ENCODE assay signal across 24 cellular contexts in genomic region chr1:33041026-33041425, GRCh38. TPM values are rescaled to one million over a fixed set of nuclear protein-coding genes. Genes with fewer than 3 reads are reported as not detected.
DNase-seq lines count a peak whose midpoint lies in the region; ATAC-seq, FAIRE-seq and TF ChIP-seq lines count a peak whose summit lies in the region.
"Had no signal": no experiment of that assay in that cellular context is flagged by ENCODE, and none has a peak within 500 bp of the region (broad histone marks: within the 10 kb centered on the region; RNA-seq: fewer than 3 reads in every experiment).

No MANE protein-coding gene starts in this region.

- H3K79me2 ChIP-seq in GM12878 (ENCODE audit: control insufficient read depth, insufficient read depth, low read length): peaks cover 8% of the 10 kb centered on the region
- H3K79me2 ChIP-seq in HepG2 (ENCODE audit: insufficient read depth, low read length): peaks cover 6% of the 10 kb centered on the region
- H3K79me2 ChIP-seq in osteoblast (ENCODE audit: insufficient read depth, low read length): peaks cover 7% of the 10 kb centered on the region

- no peak for TF ChIP-seq EP300 in GM12878 (IDR thresholded peaks at IDR 0.05; ENCODE audit: borderline replicate concordance in 1 of 2, control insufficient read depth in 1 of 2, low read depth in 2 of 2, low read length in 2 of 2)
- no peak for TF ChIP-seq EP300 in HepG2 (IDR thresholded peaks at IDR 0.05; ENCODE audit: low read depth in 2 of 2, low read length in 2 of 2)
- TF ChIP-seq EP300 in HepG2 (CRISPR knock-in tag; IDR thresholded peaks at IDR 0.05; ENCODE audit: borderline replicate concordance): no peak

- RAD21 ChIA-PET in GM12878 (lab: Charles Lee; ENCODE audit: unreplicated experiment): no interaction called here

- TF ChIP-seq POLR2A in GM12878 (IDR thresholded peaks at IDR 0.05; ENCODE audit: low read depth, low read length) (no peak), HepG2 (IDR thresholded peaks at IDR 0.05; ENCODE audit: insufficient read depth in 1 of 2, low read depth in 2 of 2, low read length in 2 of 2) (no peak)

- no peak for TF ChIP-seq RAD21 in GM12878 (IDR thresholded peaks at IDR 0.05; ENCODE audit: insufficient read depth, low read depth, low read length)
- TF ChIP-seq RAD21 in HepG2 (CRISPR knock-in tag; IDR thresholded peaks at IDR 0.05): no peak

- H3K36me3 ChIP-seq in GM12878 (ENCODE audit: control insufficient read depth in 2 of 2, insufficient read depth in 2 of 2, low read length in 1 of 2): no peaks in the 10 kb centered on the region
- H3K36me3 ChIP-seq in HepG2 (replicated peaks in 1 of 2; ENCODE audit: control insufficient read depth in 1 of 2, insufficient read depth in 2 of 2, low read length in 2 of 2): no peaks in the 10 kb centered on the region
- no peaks in the 10 kb centered on the region for H3K36me3 ChIP-seq in osteoblast (ENCODE audit: insufficient read depth, low read length)
- H3K36me3 ChIP-seq: BE2C, BLaER1 had no signal

- TF ChIP-seq CTCF in GM12878 (IDR thresholded peaks at IDR 0.05 in 2 of 3, conservative IDR thresholded peaks at IDR 0.05 in 1 of 3; ENCODE audit: control insufficient read depth in 2 of 3, extremely low read depth in 1 of 3, insufficient read depth in 1 of 3, low read depth in 3 of 3, low read length in 3 of 3) (no peak), HepG2 (CRISPR knock-in tag; IDR thresholded peaks at IDR 0.05) (no peak), osteoblast (IDR thresholded peaks at IDR 0.05; ENCODE audit: extremely low read depth, low read depth, low read length) (no peak)

- no peaks in the 10 kb centered on the region for H4K20me1 ChIP-seq in GM12878 (ENCODE audit: control insufficient read depth, insufficient read depth)
- no peaks in the 10 kb centered on the region for H4K20me1 ChIP-seq in HepG2 (ENCODE audit: insufficient read depth, low read length)
- H4K20me1 ChIP-seq in osteoblast (ENCODE audit: insufficient read depth, low read length): peaks cover 3% of the 10 kb centered on the region
- H4K20me1 ChIP-seq: BLaER1 had no signal

- H3K4me1 ChIP-seq in GM12878 (ENCODE audit: control insufficient read depth, insufficient read depth, low read length) (no peaks in the 10 kb centered on the region), HepG2 (ENCODE audit: insufficient read depth, low read length) (peaks cover 76% of the 10 kb centered on the region), osteoblast (ENCODE audit: insufficient read depth, low read length) (peaks cover 8% of the 10 kb centered on the region)
- H3K4me1 ChIP-seq: BE2C had no signal

- 0% methylated on average over 1 of the region's 1 CpG for WGBS in GM12878 (ENCODE audit: insufficient coverage, insufficient replicate concordance, low lambda C conversion rate, missing lambda C conversion rate)
- 4% methylated on average over 1 of the region's 1 CpG for WGBS in HepG2 (ENCODE audit: low lambda C conversion rate)

- CTCF ChIA-PET in GM12878 (lab: Yijun Ruan, JAX): no interaction called here
- CTCF ChIA-PET in HepG2 (lab: Yijun Ruan, JAX; ENCODE audit: low intra/inter-chr PET ratio, low total read pairs): no interaction called here

- in situ Hi-C loops in GM12878 (cut with MboI): no loop called here
- in situ Hi-C loops in HepG2 (cut with HindIII; ENCODE audit: extremely low pct_ligation_motif_present, low pct_unique_long_range_greater_than_20kb): no loop called here

- no peaks in the 10 kb centered on the region; a peak in 1 of 4 replicates for H3K27me3 ChIP-seq in GM12878 (replicated peaks in 1 of 2; ENCODE audit: control insufficient read depth in 2 of 2, insufficient read depth in 2 of 2, low read length in 1 of 2)
- no peaks in the 10 kb centered on the region for H3K27me3 ChIP-seq in HepG2 (ENCODE audit: control insufficient read depth in 1 of 2, insufficient read depth in 2 of 2, low read length in 2 of 2)
- H3K27me3 ChIP-seq in osteoblast (ENCODE audit: insufficient read depth, low read length): no peaks in the 10 kb centered on the region
- H3K27me3 ChIP-seq: BE2C, BLaER1 had no signal

- H3K9me3 ChIP-seq in GM12878 (replicated peaks; ENCODE audit: control insufficient read depth, insufficient read depth, low read length): no peaks in the 10 kb centered on the region
- H3K9me3 ChIP-seq in HepG2 (ENCODE audit: low read length): no peaks in the 10 kb centered on the region
- no peaks in the 10 kb centered on the region for H3K9me3 ChIP-seq in osteoblast (ENCODE audit: low read depth, low read length)
- H3K9me3 ChIP-seq: BE2C, BLaER1 had no signal

- POLR2A ChIA-PET in GM12878 (lab: Charles Lee) (no interaction called here), HepG2 (lab: Yijun Ruan, JAX) (no interaction called here)

- BruUV-seq in GM12878 (replicated peaks; lab: Mats Ljungman, UMichigan) (no TSS peak), HepG2 (replicated peaks; lab: Mats Ljungman, UMichigan) (no TSS peak)

- no peak overlapping the region for H2AFZ ChIP-seq in GM12878 (ENCODE audit: control insufficient read depth, low read depth, low read length)
- H2AFZ ChIP-seq in HepG2 (ENCODE audit: low read length): no peak overlapping the region
- H2AFZ ChIP-seq in osteoblast (ENCODE audit: low read length): no peak overlapping the region

- DNase-seq in GM12878 (ENCODE audit: low read depth, low spot score) (no peak), HepG2 (ENCODE audit: low spot score) (peak; percentile 21), osteoblast (ENCODE audit: insufficient read length, low spot score, missing footprints) (no peak), HK-2 (ENCODE audit: unreplicated experiment) (no peak)
- DNase-seq: 8988T; ACHN; BE2C; C1 segment of cervical spinal cord; CD4-positive, alpha-beta memory T cell; CD4-positive, CD25-positive, alpha-beta regulatory T cell; CD8-positive, alpha-beta memory T cell; COR-L47; DMS 273 treated with DMSO at 0.1 percent for 48 hours; DMS153; DMS53; DMS79; DND-41; EL; GDM1 had no signal

- no peak overlapping the region for H3K4me2 ChIP-seq in GM12878 (ENCODE audit: control insufficient read depth, insufficient read depth)
- H3K4me2 ChIP-seq in HepG2 (ENCODE audit: low read depth, low read length): no peak overlapping the region
- no peak overlapping the region for H3K4me2 ChIP-seq in osteoblast (ENCODE audit: insufficient read depth, low read length)
- H3K4me2 ChIP-seq: BLaER1 had no signal

- intact Hi-C loops in GM12878 (cut with micrococcal nuclease; ENCODE audit: unreplicated experiment) (no loop called here), HepG2 (cut with micrococcal nuclease; ENCODE audit: unreplicated experiment) (no loop called here)

- H3K9ac ChIP-seq in GM12878 (ENCODE audit: control insufficient read depth, insufficient read depth, low read length) (no peak overlapping the region), HepG2 (ENCODE audit: insufficient read depth, low read depth, low read length) (no peak overlapping the region)
- H3K9ac ChIP-seq: BLaER1 had no signal

- SMC1A ChIA-PET in GM12878 (lab: Charles Lee; ENCODE audit: uncharacterized antibody, unreplicated experiment): no interaction called here

- FAIRE-seq in GM12878 (lab: Jason Lieb, UNC) (peak; percentile 56), HepG2 (lab: Jason Lieb, UNC) (no peak)
- FAIRE-seq: A204.1, GM12891, GM19239 had no signal

- ATAC-seq in GM12878: no peak
- no peak for ATAC-seq in HepG2
- no peak for ATAC-seq in HG03196 (IDR thresholded peaks at IDR 0.05; ENCODE audit: unreplicated experiment)

- H3K4me3 ChIP-seq in GM12878 (no peak overlapping the region), HepG2 (replicated peaks in 1 of 3; ENCODE audit: insufficient read depth in 1 of 3, low read depth in 2 of 3, low read length in 3 of 3) (no peak overlapping the region), osteoblast (ENCODE audit: insufficient read depth, low read length) (no peak overlapping the region)
- H3K4me3 ChIP-seq: BLaER1 had no signal

- H3K27ac ChIP-seq in GM12878 (ENCODE audit: control insufficient read depth, insufficient read depth) (no peak overlapping the region), HepG2 (ENCODE audit: extremely low read length, insufficient read depth, low read length) (no peak overlapping the region), osteoblast (ENCODE audit: low read depth, low read length) (no peak overlapping the region)
- H3K27ac ChIP-seq: BLaER1 had no signal

RNA-seq across cellular contexts. Expression of gene AK2, which starts 4.3 kb away (rescaled TPM):
- 424 and 447 TPM in 2 replicates for total RNA-seq in GM12878 (2013; cell fraction: nucleolus; rRNA removed)
- total RNA-seq in GM12878 (2014; rRNA removed) (191 and 229 TPM in 2 replicates), GM12878 (2014; rRNA removed; fragmentation: Illumina TruSeq; extraction: Trizol) (284 and 290 TPM in 2 replicates), GM12878 (2021) (272 and 290 TPM in 2 replicates), HepG2 (2016; rRNA removed; fragmentation: Illumina TruSeq; extraction: Trizol) (188 and 241 TPM in 2 replicates), osteoblast (89.3 and 139 TPM in 2 replicates)
- 86.3 TPM for polyA plus RNA-seq in GM12878 (2011; ENCODE audit: low read depth)
- polyA plus RNA-seq in GM12878 (2011; rRNA removed) (415 and 485 TPM in 2 replicates), GM12878 (2014; fragmentation: Illumina TruSeq; extraction: Trizol) (500 and 533 TPM in 2 replicates), GM12878 (2014; fragmentation: Nextera tagmentation; extraction: Ambion mirVana) (10 to 100 TPM; 52.3 to 80.3 TPM), GM12878 (2014; rRNA removed) (248 and 259 TPM in 2 replicates), GM12878 (2016; fragmentation: Nextera tagmentation; extraction: Ambion mirVana) (100 to 1,000 TPM; 347 to 359 TPM), HepG2 (2011; rRNA removed) (163 and 170 TPM in 2 replicates)
- polyA plus RNA-seq in GM12878 (2011; cell fraction: cytosol; rRNA removed): 398 and 633 TPM in 2 replicates
- 263 and 302 TPM in 2 replicates for polyA plus RNA-seq in GM12878 (2011; cell fraction: nucleus; rRNA removed)
- 170 and 192 TPM in 2 replicates for polyA plus RNA-seq in GM12878 (2012)
- polyA minus RNA-seq in GM12878 (2011; rRNA and poly(A)+ RNA removed): 119 and 142 TPM in 2 replicates
- polyA minus RNA-seq in GM12878 (2011; cell fraction: cytosol; rRNA and poly(A)+ RNA removed): 81.6 and 83.8 TPM in 2 replicates
- 73.0 and 82.6 TPM in 2 replicates for polyA minus RNA-seq in GM12878 (2011; cell fraction: nucleus; rRNA and poly(A)+ RNA removed)
- total RNA-seq in HepG2 (2016; cell fraction: cytosol; rRNA removed; fragmentation: Illumina TruSeq; extraction: Trizol; ENCODE audit: low read depth): 52.1 and 74.6 TPM in 2 replicates
- total RNA-seq in HepG2 (2016; cell fraction: insoluble cytoplasmic fraction; rRNA removed; fragmentation: Illumina TruSeq; extraction: Trizol): 187 and 275 TPM in 2 replicates
- total RNA-seq in HepG2 (2016; cell fraction: membrane; rRNA removed; fragmentation: Illumina TruSeq; extraction: Trizol): 66.1 and 71.1 TPM in 2 replicates
- total RNA-seq in HepG2 (2016; cell fraction: nucleus; rRNA removed; fragmentation: Illumina TruSeq; extraction: Trizol): 105 and 106 TPM in 2 replicates
- 225 and 227 TPM in 2 replicates for polyA plus RNA-seq in HepG2 (2011; cell fraction: cytosol; rRNA removed)
- 171 and 188 TPM in 2 replicates for polyA plus RNA-seq in HepG2 (2011; cell fraction: nucleus; rRNA removed)
- polyA plus RNA-seq in HepG2 (2012): 124 and 158 TPM in 2 replicates
- 51.9 and 61.1 TPM in 2 replicates for polyA plus RNA-seq in HepG2 (2016; cell fraction: cytosol; fragmentation: Illumina TruSeq; extraction: Trizol; ENCODE audit: low read depth)
- 273 and 291 TPM in 2 replicates for polyA plus RNA-seq in HepG2 (2016; cell fraction: insoluble cytoplasmic fraction; fragmentation: Illumina TruSeq; extraction: Trizol; ENCODE audit: low read depth)
- 58.4 and 63.7 TPM in 2 replicates for polyA plus RNA-seq in HepG2 (2016; cell fraction: membrane; fragmentation: Illumina TruSeq; extraction: Trizol; ENCODE audit: low read depth)
- 152 and 193 TPM in 2 replicates for polyA plus RNA-seq in HepG2 (2016; cell fraction: nucleus; fragmentation: Illumina TruSeq; extraction: Trizol; ENCODE audit: insufficient read depth, low read depth)
- 55.0 and 146 TPM in 2 replicates for polyA minus RNA-seq in HepG2 (2011; rRNA and poly(A)+ RNA removed; ENCODE audit: low replicate concordance)
- polyA minus RNA-seq in HepG2 (2011; cell fraction: cytosol; rRNA and poly(A)+ RNA removed): 54.3 and 66.4 TPM in 2 replicates
- 96.8 and 148 TPM in 2 replicates for polyA minus RNA-seq in HepG2 (2011; cell fraction: nucleus; rRNA and poly(A)+ RNA removed)

RNA-seq across cellular contexts. Expression of gene AZIN2, which starts 39.9 kb away (rescaled TPM):
- total RNA-seq in GM12878 (2013; cell fraction: nucleolus; rRNA removed): 0.69 and 0.88 TPM in 2 replicates
- 0.16 and 0.85 TPM in 2 replicates for total RNA-seq in GM12878 (2014; rRNA removed)
- 0.31 TPM in 1 of 2 replicates, not detected in the other for total RNA-seq in GM12878 (2014; rRNA removed; fragmentation: Illumina TruSeq; extraction: Trizol)
- 0.19 and 0.31 TPM in 2 replicates for total RNA-seq in GM12878 (2021)
- polyA plus RNA-seq in GM12878 (2011; ENCODE audit: low read depth): 2.5 TPM
- 0.04 and 0.14 TPM in 2 replicates for polyA plus RNA-seq in GM12878 (2011; rRNA removed)
- 0.18 and 0.22 TPM in 2 replicates for polyA plus RNA-seq in GM12878 (2011; cell fraction: cytosol; rRNA removed)
- 0.25 and 0.44 TPM in 2 replicates for polyA plus RNA-seq in GM12878 (2011; cell fraction: nucleus; rRNA removed)
- polyA plus RNA-seq in GM12878 (2012): 0.34 and 0.55 TPM in 2 replicates
- 0.03 and 0.12 TPM in 2 replicates for polyA plus RNA-seq in GM12878 (2014; fragmentation: Illumina TruSeq; extraction: Trizol)
- under 1 TPM; 0.02 to 0.05 TPM for polyA plus RNA-seq in GM12878 (2014; fragmentation: Nextera tagmentation; extraction: Ambion mirVana)
- 0.15 and 0.52 TPM in 2 replicates for polyA plus RNA-seq in GM12878 (2014; rRNA removed)
- polyA plus RNA-seq in GM12878 (2016; fragmentation: Nextera tagmentation; extraction: Ambion mirVana): under 1 TPM; 0.33 to 0.35 TPM
- 0.15 TPM in 1 of 2 replicates, not detected in the other for polyA minus RNA-seq in GM12878 (2011; rRNA and poly(A)+ RNA removed)
- not detected in 2 replicates for polyA minus RNA-seq in GM12878 (2011; cell fraction: cytosol; rRNA and poly(A)+ RNA removed)
- 0.36 and 0.86 TPM in 2 replicates for polyA minus RNA-seq in GM12878 (2011; cell fraction: nucleus; rRNA and poly(A)+ RNA removed)
- 1.5 and 1.7 TPM in 2 replicates for total RNA-seq in HepG2 (2016; rRNA removed; fragmentation: Illumina TruSeq; extraction: Trizol)
- total RNA-seq in HepG2 (2016; cell fraction: cytosol; rRNA removed; fragmentation: Illumina TruSeq; extraction: Trizol; ENCODE audit: low read depth): 1.1 and 1.3 TPM in 2 replicates
- total RNA-seq in HepG2 (2016; cell fraction: insoluble cytoplasmic fraction; rRNA removed; fragmentation: Illumina TruSeq; extraction: Trizol): 1.1 and 2.1 TPM in 2 replicates
- total RNA-seq in HepG2 (2016; cell fraction: membrane; rRNA removed; fragmentation: Illumina TruSeq; extraction: Trizol): 1.9 and 3.3 TPM in 2 replicates
- 3.3 and 3.6 TPM in 2 replicates for total RNA-seq in HepG2 (2016; cell fraction: nucleus; rRNA removed; fragmentation: Illumina TruSeq; extraction: Trizol)
- 3.5 and 5.7 TPM in 2 replicates for polyA plus RNA-seq in HepG2 (2011; rRNA removed)
- polyA plus RNA-seq in HepG2 (2011; cell fraction: cytosol; rRNA removed): 5.0 and 5.9 TPM in 2 replicates
- polyA plus RNA-seq in HepG2 (2011; cell fraction: nucleus; rRNA removed): 11.6 and 12.5 TPM in 2 replicates
- polyA plus RNA-seq in HepG2 (2012): 2.4 TPM in 2 replicates
- 1.2 and 2.1 TPM in 2 replicates for polyA plus RNA-seq in HepG2 (2016; cell fraction: cytosol; fragmentation: Illumina TruSeq; extraction: Trizol; ENCODE audit: low read depth)
- 1.7 and 1.8 TPM in 2 replicates for polyA plus RNA-seq in HepG2 (2016; cell fraction: insoluble cytoplasmic fraction; fragmentation: Illumina TruSeq; extraction: Trizol; ENCODE audit: low read depth)
- 1.5 and 3.1 TPM in 2 replicates for polyA plus RNA-seq in HepG2 (2016; cell fraction: membrane; fragmentation: Illumina TruSeq; extraction: Trizol; ENCODE audit: low read depth)
- polyA plus RNA-seq in HepG2 (2016; cell fraction: nucleus; fragmentation: Illumina TruSeq; extraction: Trizol; ENCODE audit: insufficient read depth, low read depth): 3.6 and 5.6 TPM in 2 replicates
- polyA minus RNA-seq in HepG2 (2011; rRNA and poly(A)+ RNA removed; ENCODE audit: low replicate concordance): 0.12 and 8.6 TPM in 2 replicates
- 2.1 and 3.6 TPM in 2 replicates for polyA minus RNA-seq in HepG2 (2011; cell fraction: cytosol; rRNA and poly(A)+ RNA removed)
- 8.3 and 8.8 TPM in 2 replicates for polyA minus RNA-seq in HepG2 (2011; cell fraction: nucleus; rRNA and poly(A)+ RNA removed)
- total RNA-seq in osteoblast: 11.8 and 18.8 TPM in 2 replicates

Comparison
In these comparisons a context has a peak if more than half of its experiments do, and no peak if none do; other contexts are left out.
1. Of the 75 proteins assayed by ChIP-seq in both HepG2 and GM12878: peak only in HepG2: BHLHE40 and CEBPB; only in GM12878: none; in both: none; in neither: 72; mixed calls (peak in some experiments, not most) for 1.